23 cellular contexts compared by ENCODE assay signal in genomic region chr10:77782328-77783061, GRCh38.
DNase-seq lines count a peak whose midpoint lies in the region; ATAC-seq, FAIRE-seq and TF ChIP-seq lines count a peak whose summit lies in the region.
"Had no signal": no experiment of that assay in that cellular context is flagged by ENCODE, and none has a peak within 500 bp of the region (broad histone marks: within the 10 kb centered on the region; RNA-seq: fewer than 3 reads in every experiment).

No MANE protein-coding gene starts in this region.

- TF ChIP-seq CTCF in HEK293 (tag by site-specific recombination; IDR thresholded peaks at IDR 0.05) = no peak
- TF ChIP-seq CTCF in K562 (IDR thresholded peaks at IDR 0.05 in 2 of 3, conservative IDR thresholded peaks at IDR 0.05 in 1 of 3; ENCODE audit: insufficient read depth in 2 of 3, low read depth in 1 of 3, low read length in 3 of 3) = no peak
- no peak for TF ChIP-seq CTCF in keratinocyte (optimal IDR thresholded peaks at IDR 0.05 in 1 of 3, IDR thresholded peaks at IDR 0.05 in 1 of 3, conservative IDR thresholded peaks at IDR 0.05 in 1 of 3; ENCODE audit: extremely low read depth in 1 of 3, insufficient read depth in 2 of 3, low read length in 3 of 3)
- TF ChIP-seq CTCF in psoas muscle (IDR thresholded peaks at IDR 0.05) = no peak

- POLR2A ChIA-PET in HEK293 (lab: Yijun Ruan, JAX) (no interaction called here), K562 (lab: Yijun Ruan, JAX) (interaction anchor here (0.8 kb wide), 1 partner anchor 12 kb away, joined by 4 read pairs; no protein-coding TSS in a partner anchor)

- H2AFZ ChIP-seq in K562 (ENCODE audit: low read depth, low read length) = no peak overlapping the region
- no peak overlapping the region for H2AFZ ChIP-seq in keratinocyte (ENCODE audit: control insufficient read depth, low read length)

- H3K36me3 ChIP-seq in HEK293 (ENCODE audit: control insufficient read depth in 2 of 2, insufficient read depth in 1 of 2, low read length in 2 of 2) (peaks cover 0 to 33% of the 10 kb centered on the region in 2 experiments), K562 (ENCODE audit: control insufficient read depth, insufficient read depth, low read length) (peaks cover 7% of the 10 kb centered on the region; the same call in 2 of the 3 replicates), keratinocyte (ENCODE audit: control insufficient read depth in 2 of 2, extremely low read depth in 1 of 2, insufficient read depth in 2 of 2, low read length in 2 of 2) (peaks cover 20 to 22% of the 10 kb centered on the region in 2 experiments), psoas muscle (ENCODE audit: insufficient read depth in 1 of 2, low read depth in 1 of 2) (peaks cover 0 to 38% of the 10 kb centered on the region in 2 donors), SJCRH30 (no peaks in the 10 kb centered on the region)

- H3K9me3 ChIP-seq in HEK293 (ENCODE audit: control insufficient read depth, insufficient read depth, low read depth, low read length) (no peaks in the 10 kb centered on the region), K562 (replicated peaks; ENCODE audit: control insufficient read depth, insufficient read depth, low read depth, low read length) (0 out of 2 replicates have a peak, but pooled peaks cover 2% of the 10 kb centered on the region), keratinocyte (ENCODE audit: control insufficient read depth, low read depth, low read length) (no peaks in the 10 kb centered on the region), psoas muscle (no peaks in the 10 kb centered on the region), SJCRH30 (replicated peaks) (no peaks in the 10 kb centered on the region)
- H3K9me3 ChIP-seq: A549 had no signal

- WGBS in K562 (ENCODE audit: insufficient coverage, low coverage, missing lambda C conversion rate) = 67% methylated on average over 8 of the region's 8 CpGs
- 47 to 59% (median 55%) methylated on average over 8 of the region's 8 CpGs for WGBS in psoas muscle, 3 donors

- TF ChIP-seq EP300 in K562 (IDR thresholded peaks at IDR 0.05; ENCODE audit: low read length) = no peak

- no peak overlapping the region for H3K4me2 ChIP-seq in K562 (ENCODE audit: insufficient read depth, low read length)
- H3K4me2 ChIP-seq in keratinocyte (ENCODE audit: control insufficient read depth, extremely low read depth, insufficient read depth, low read depth, low read length) = no peak overlapping the region
- H3K4me2 ChIP-seq: A549 had no signal

- CTCF ChIA-PET in HEK293 (lab: Yijun Ruan, JAX) (interaction anchor here (0.6 kb wide), 2 partner anchors 139 to 517 kb away, joined by 3 read pairs; no protein-coding TSS in a partner anchor), K562 (lab: Yijun Ruan, JAX; ENCODE audit: low intra/inter-chr PET ratio) (no interaction called here)

- no peaks in the 10 kb centered on the region for H3K4me1 ChIP-seq in HEK293 (ENCODE audit: control insufficient read depth, insufficient read depth, low read length)
- no peaks in the 10 kb centered on the region for H3K4me1 ChIP-seq in K562 (replicated peaks in 1 of 2; ENCODE audit: control insufficient read depth in 2 of 2, insufficient read depth in 2 of 2, low read length in 2 of 2)
- no peaks in the 10 kb centered on the region for H3K4me1 ChIP-seq in keratinocyte (ENCODE audit: control insufficient read depth, extremely low read depth, insufficient read depth, low read length)
- no peaks in the 10 kb centered on the region for H3K4me1 ChIP-seq in psoas muscle
- no peaks in the 10 kb centered on the region for H3K4me1 ChIP-seq in SJCRH30
- H3K4me1 ChIP-seq: A549 had no signal

- H3K27me3 ChIP-seq in K562 (ENCODE audit: control insufficient read depth in 2 of 2, insufficient read depth in 2 of 2, low read length in 2 of 2) (no peaks in the 10 kb centered on the region), keratinocyte (ENCODE audit: control insufficient read depth, extremely low read depth, insufficient read depth, low read length) (no peaks in the 10 kb centered on the region), psoas muscle (ENCODE audit: insufficient read depth in 3 of 3, low read length in 2 of 3) (no peaks in the 10 kb centered on the region), SJCRH30 (no peaks in the 10 kb centered on the region)

- DNase-seq in K562 (ENCODE audit: extremely low read depth in 1 of 4, low spot score in 3 of 4) = no peak
- DNase-seq in keratinocyte (ENCODE audit: low read depth, low spot score) = peak; percentile 15
- DNase-seq in psoas muscle = no peak
- no peak for DNase-seq in AG20443 (ENCODE audit: low spot score)
- DNase-seq in SJCRH30 = no peak
- DNase-seq: CD4-positive, alpha-beta T cell; COR-L47; DMS79; Karpas-422; MV-4-11; NCI-H1105 treated with DMSO at 0.1 percent for 48 hours; NCI-H1694; NCI-H2081; NCI-H2171; NCI-H345; NCI-H524; NCI-H774; NK-92 treated with Interleukin-12 subunit alpha and Interleukin-12 subunit beta, amount 100 ng/mL, for 24 hours; SIG-M5 had no signal

- H3K79me2 ChIP-seq in K562 (ENCODE audit: control insufficient read depth, insufficient read depth, low read length) (no peaks in the 10 kb centered on the region), keratinocyte (ENCODE audit: control insufficient read depth, insufficient read depth, low read length) (no peaks in the 10 kb centered on the region)

- H3K4me3 ChIP-seq in HEK293 (ENCODE audit: low read depth, low read length) = no peak overlapping the region
- no peak overlapping the region for H3K4me3 ChIP-seq in K562
- H3K4me3 ChIP-seq in keratinocyte (ENCODE audit: control insufficient read depth in 2 of 3, extremely low read depth in 1 of 3, insufficient read depth in 2 of 3, low read depth in 1 of 3, low read length in 3 of 3) = no peak overlapping the region
- no peak overlapping the region for H3K4me3 ChIP-seq in psoas muscle
- H3K4me3 ChIP-seq in SJCRH30 = no peak overlapping the region
- H3K4me3 ChIP-seq: A549 had no signal

- FAIRE-seq in K562 (lab: Jason Lieb, UNC) (peak; percentile 32), keratinocyte (lab: Jason Lieb, UNC) (no peak)
- FAIRE-seq: A549 had no signal

- TF ChIP-seq POLR2A in K562 (conservative IDR thresholded peaks at IDR 0.05) = no peak

- H3K9me1 ChIP-seq in K562 (ENCODE audit: control insufficient read depth, insufficient read depth, low read length) (no peaks in the 10 kb centered on the region), keratinocyte (ENCODE audit: control insufficient read depth, extremely low read depth, insufficient read depth, low read length) (no peaks in the 10 kb centered on the region)

- H3K27ac ChIP-seq in HEK293 (ENCODE audit: extremely low read depth, low read depth, low read length) (no peak overlapping the region), K562 (ENCODE audit: extremely low read depth, low read depth, low read length) (no peak overlapping the region), keratinocyte (ENCODE audit: control insufficient read depth, insufficient read depth, low read length) (no peak overlapping the region), psoas muscle (no peak overlapping the region), SJCRH30 (no peak overlapping the region)
- H3K27ac ChIP-seq: A549 had no signal

- H4K20me1 ChIP-seq in K562 (replicated peaks; ENCODE audit: control insufficient read depth, insufficient read depth, low read length) (no peaks in the 10 kb centered on the region), keratinocyte (ENCODE audit: control insufficient read depth, extremely low read depth, insufficient read depth, low read length) (no peaks in the 10 kb centered on the region)

- no TSS peak for BruUV-seq in K562 (replicated peaks; lab: Mats Ljungman, UMichigan)

- ATAC-seq in K562 (no peak), psoas muscle (peak; percentile 69 to 85 (median 76)), HG03457 (IDR thresholded peaks at IDR 0.05; ENCODE audit: unreplicated experiment) (no peak), HG02642 (IDR thresholded peaks at IDR 0.05; ENCODE audit: poor library complexity, unreplicated experiment) (no peak)
- ATAC-seq: A549 had no signal

- dilution Hi-C loops in keratinocyte (cut with MboI; ENCODE audit: extremely low pct_ligation_motif_present, low sequenced_read_pairs) = no loop called here

- H3K9ac ChIP-seq in K562 (ENCODE audit: insufficient read depth in 1 of 2, low read depth in 2 of 2, low read length in 2 of 2) (no peak overlapping the region), keratinocyte (ENCODE audit: control insufficient read depth, extremely low read depth, insufficient read depth, low read length) (no peak overlapping the region)

- TF ChIP-seq RAD21 in K562 (CRISPR knock-in tag; conservative IDR thresholded peaks at IDR 0.05 in 1 of 2, IDR thresholded peaks at IDR 0.05 in 1 of 2) = no peak

- in situ Hi-C loops in K562 (cut with MboI) = no loop called here

- intact Hi-C loops in K562 (cut with micrococcal nuclease) = no loop called here
- intact Hi-C loops in psoas muscle (cut with DNase I) = no loop called here

TF ChIP-seq in HEK293, 187 proteins besides CTCF, POLR2A, EP300 and RAD21 (continues in another document):
- TF ChIP-seq, protein P1, sequence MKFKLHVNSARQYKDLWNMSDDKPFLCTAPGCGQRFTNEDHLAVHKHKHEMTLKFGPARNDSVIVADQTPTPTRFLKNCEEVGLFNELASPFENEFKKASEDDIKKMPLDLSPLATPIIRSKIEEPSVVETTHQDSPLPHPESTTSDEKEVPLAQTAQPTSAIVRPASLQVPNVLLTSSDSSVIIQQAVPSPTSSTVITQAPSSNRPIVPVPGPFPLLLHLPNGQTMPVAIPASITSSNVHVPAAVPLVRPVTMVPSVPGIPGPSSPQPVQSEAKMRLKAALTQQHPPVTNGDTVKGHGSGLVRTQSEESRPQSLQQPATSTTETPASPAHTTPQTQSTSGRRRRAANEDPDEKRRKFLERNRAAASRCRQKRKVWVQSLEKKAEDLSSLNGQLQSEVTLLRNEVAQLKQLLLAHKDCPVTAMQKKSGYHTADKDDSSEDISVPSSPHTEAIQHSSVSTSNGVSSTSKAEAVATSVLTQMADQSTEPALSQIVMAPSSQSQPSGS (tag by site-specific recombination; IDR thresholded peaks at IDR 0.05; ENCODE audit: low read depth) = peak; percentile 44; the same call in 1 of the 2 replicates
- TF ChIP-seq MYNN (tag by site-specific recombination; IDR thresholded peaks at IDR 0.05; ENCODE audit: borderline replicate concordance) = no peak

TF ChIP-seq in K562, 482 proteins besides CTCF, POLR2A, EP300 and RAD21 (continues in another document):
- TF ChIP-seq ZBTB7A (IDR thresholded peaks at IDR 0.05; ENCODE audit: borderline replicate concordance, control insufficient read depth, low read depth, low read length) (no peak), MAFF (IDR thresholded peaks at IDR 0.05; ENCODE audit: low read length) (no peak), STAT5A (IDR thresholded peaks at IDR 0.05; ENCODE audit: borderline replicate concordance, low read length) (no peak)

Comparison
In these comparisons a context has a peak if more than half of its experiments do, and no peak if none do; other contexts are left out.
1. ATAC-seq: peak in psoas muscle (4 of 4); none in K562 (single experiment), HG03457 (single experiment) and HG02642 (single experiment).